9 cellular contexts compared by ENCODE assay signal in the genomic region with DNA sequence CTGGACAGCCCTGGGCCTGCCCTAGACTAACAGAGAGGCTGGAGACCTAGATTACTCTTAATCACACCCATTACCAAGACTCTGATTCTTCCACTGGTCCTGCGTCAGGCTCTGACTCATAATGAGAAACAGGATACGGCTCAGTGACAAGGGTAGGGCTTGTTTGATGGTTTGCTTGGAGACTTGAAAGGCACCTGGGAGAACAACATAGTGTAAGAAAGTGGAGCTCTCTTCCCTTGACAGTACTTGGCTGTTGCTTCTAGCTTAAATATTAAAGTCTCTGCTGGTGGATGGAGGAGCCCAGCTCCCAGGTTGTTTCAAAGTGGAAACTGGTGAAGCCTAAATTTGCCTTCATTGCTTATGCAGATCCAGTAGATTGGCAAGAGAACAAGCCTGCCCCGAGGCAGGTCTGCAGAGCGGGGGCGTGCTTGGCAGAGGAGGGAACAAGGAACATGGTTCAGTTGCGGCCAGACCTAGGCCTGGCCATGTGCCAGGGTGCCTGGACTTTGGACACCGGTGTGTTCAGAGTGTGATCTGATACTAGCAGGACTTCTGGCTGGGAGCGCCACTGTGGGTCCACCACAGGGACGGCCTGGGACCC.
DNase-seq lines count a peak whose midpoint lies in the region; ATAC-seq lines count a peak whose summit lies in the region.
"Had no signal": no experiment of that assay in that cellular context is flagged by ENCODE, and none has a peak within 500 bp of the region (broad histone marks: within the 10 kb centered on the region; RNA-seq: fewer than 3 reads in every experiment).

No MANE protein-coding gene starts in this region.

- no peaks in the 10 kb centered on the region for H3K27me3 ChIP-seq in CD4-positive, alpha-beta memory T cell (ENCODE audit: insufficient read depth, low read length)

- no peaks in the 10 kb centered on the region for H3K4me1 ChIP-seq in CD4-positive, alpha-beta memory T cell (ENCODE audit: insufficient read depth, low read length)

- H3K4me3 ChIP-seq in CD4-positive, alpha-beta memory T cell (ENCODE audit: low read length in 2 of 2) = no peak overlapping the region

- no peak for ATAC-seq in naive thymus-derived CD8-positive, alpha-beta T cell

- no peaks in the 10 kb centered on the region for H3K4me1 Mint-ChIP-seq in CD4-positive, alpha-beta memory T cell
- H3K4me1 Mint-ChIP-seq in naive thymus-derived CD8-positive, alpha-beta T cell = no peaks in the 10 kb centered on the region

- H3K27ac ChIP-seq in CD4-positive, alpha-beta memory T cell (ENCODE audit: low read depth, low read length) = no peak overlapping the region

- no peaks in the 10 kb centered on the region for H3K36me3 ChIP-seq in CD4-positive, alpha-beta memory T cell (ENCODE audit: insufficient read depth, low read length)

- peaks cover 0 to 23% (median 18%) of the 10 kb centered on the region in 8 donors for H3K9me3 Mint-ChIP-seq in CD4-positive, alpha-beta memory T cell
- peaks cover 11 to 32% (median 18%) of the 10 kb centered on the region in 9 donors for H3K9me3 Mint-ChIP-seq in naive thymus-derived CD8-positive, alpha-beta T cell

- H3K36me3 Mint-ChIP-seq in CD4-positive, alpha-beta memory T cell = peaks cover 0 to 3% of the 10 kb centered on the region in 2 donors
- peaks cover 0 to 21% (median 3%) of the 10 kb centered on the region in 3 donors for H3K36me3 Mint-ChIP-seq in naive thymus-derived CD8-positive, alpha-beta T cell

- CTCF ChIA-PET in CD4-positive, alpha-beta memory T cell (lab: Charles Lee; ENCODE audit: partially characterized antibody) = no interaction called here

- H3K27ac Mint-ChIP-seq in CD4-positive, alpha-beta memory T cell = no peak overlapping the region
- peak overlapping the region in 1 of 10 donors; percentile 24 for H3K27ac Mint-ChIP-seq in naive thymus-derived CD8-positive, alpha-beta T cell
- H3K27ac Mint-ChIP-seq: T-helper 1 cell treated with Interleukin-12 subunit alpha and Interleukin-12 subunit beta and Interleukin-4 antibody, amounts not matched to agents 30 μg/mL and 1 μg/mL, for 36 hours had no signal

- intact Hi-C loops in CD4-positive, alpha-beta memory T cell (cut with micrococcal nuclease) = no loop called here

- no peak overlapping the region for H3K4me3 Mint-ChIP-seq in CD4-positive, alpha-beta memory T cell
- no peak overlapping the region for H3K4me3 Mint-ChIP-seq in naive thymus-derived CD8-positive, alpha-beta T cell
- H3K4me3 Mint-ChIP-seq: T-helper 1 cell treated with Interleukin-12 subunit alpha and Interleukin-12 subunit beta and Interleukin-4 antibody, amounts not matched to agents 30 μg/mL and 1 μg/mL, for 36 hours had no signal

- H3K27me3 Mint-ChIP-seq in CD4-positive, alpha-beta memory T cell = peaks cover 15 to 23% of the 10 kb centered on the region in 2 donors
- peaks cover 14 to 38% (median 26%) of the 10 kb centered on the region in 5 donors for H3K27me3 Mint-ChIP-seq in naive thymus-derived CD8-positive, alpha-beta T cell

- POLR2A ChIA-PET in CD4-positive, alpha-beta memory T cell (lab: Charles Lee; ENCODE audit: partially characterized antibody) = no interaction called here
- POLR2A ChIA-PET in naive thymus-derived CD8-positive, alpha-beta T cell (lab: Charles Lee) = no interaction called here

- H3K9me3 ChIP-seq in CD4-positive, alpha-beta memory T cell (ENCODE audit: control insufficient read depth in 1 of 2, low read length in 2 of 2) = no peaks in the 10 kb centered on the region

- peak; percentile 45 for DNase-seq in GM04503 (ENCODE audit: low read depth)
- peak; percentile 75 for DNase-seq in NCI-H2196 (lab: John Stamatoyannopoulos, UW; ENCODE audit: unreplicated experiment)
- peak; percentile 75 for DNase-seq in cerebellum (ENCODE audit: low spot score)
- DNase-seq in non-pigmented ciliary epithelial cell (ENCODE audit: low read depth) = peak; percentile 59
- no peak for DNase-seq in CD4-positive, alpha-beta memory T cell
- DNase-seq in GM19240 (ENCODE audit: insufficient read length, low spot score) = no peak
- no peak for DNase-seq in naive thymus-derived CD8-positive, alpha-beta T cell
- DNase-seq in activated effector memory CD4-positive, alpha-beta T cell treated with anti-CD3 and anti-CD28 coated beads, Interleukin-2, amount 50 U/mL, for 16 hours = no peak

Comparison
In these comparisons a context has a peak if more than half of its experiments do, and no peak if none do; other contexts are left out.
1. DNase-seq: peak in GM04503 (single experiment), NCI-H2196 (single experiment), cerebellum (single experiment) and non-pigmented ciliary epithelial cell (single experiment); none in CD4-positive, alpha-beta memory T cell (0 of 5), GM19240 (single experiment), naive thymus-derived CD8-positive, alpha-beta T cell (0 of 10) and activated effector memory CD4-positive, alpha-beta T cell treated with anti-CD3 and anti-CD28 coated beads, Interleukin-2, amount 50 U/mL, for 16 hours (single experiment).